Comparison of ENCODE assay signal across 15 cellular contexts in genomic region chr5:5979362-5979760, GRCh38.
DNase-seq lines count a peak whose midpoint lies in the region; ATAC-seq and TF ChIP-seq lines count a peak whose summit lies in the region.
"Had no signal": no experiment of that assay in that cellular context is flagged by ENCODE, and none has a peak within 500 bp of the region (broad histone marks: within the 10 kb centered on the region; RNA-seq: fewer than 3 reads in every experiment).

No MANE protein-coding gene starts in this region.

- no peak overlapping the region for H3K27ac ChIP-seq in trophoblast cell (ENCODE audit: low read depth, low read length)
- H3K27ac ChIP-seq: SJCRH30, VCaP had no signal

- H3K4ac ChIP-seq in trophoblast cell (ENCODE audit: low read depth, low read length): no peak overlapping the region

- H3K27me3 Mint-ChIP-seq in natural killer cell treated with Interleukin-12 subunit alpha and Interleukin-12 subunit beta and Interleukin-15 and Interleukin-18, amount 100 ng/mL, for 72 hours: peaks cover 0 to 7% of the 10 kb centered on the region in 2 donors

- H4K91ac ChIP-seq in trophoblast cell (ENCODE audit: low read depth, low read length): no peak overlapping the region

- H3K27me3 ChIP-seq in trophoblast cell (ENCODE audit: insufficient read depth, low read length): no peaks in the 10 kb centered on the region
- H3K27me3 ChIP-seq: SJCRH30 had no signal

- H3K23ac ChIP-seq in trophoblast cell (ENCODE audit: low read length): no peak overlapping the region

- peaks cover 11% of the 10 kb centered on the region for H3K9me3 Mint-ChIP-seq in natural killer cell treated with Interleukin-12 subunit alpha and Interleukin-12 subunit beta and Interleukin-15 and Interleukin-18, amount 100 ng/mL, for 72 hours

- H3K4me1 Mint-ChIP-seq in natural killer cell treated with Interleukin-12 subunit alpha and Interleukin-12 subunit beta and Interleukin-15 and Interleukin-18, amount 100 ng/mL, for 72 hours (ENCODE audit: low read depth in 2 of 2): no peaks in the 10 kb centered on the region

- WGBS in trophoblast cell (ENCODE audit: extremely low coverage, insufficient coverage, insufficient read length): no CpG with 5 or more reads among the region's 3 CpGs

- H3K4me3 Mint-ChIP-seq in natural killer cell treated with Interleukin-12 subunit alpha and Interleukin-12 subunit beta and Interleukin-15 and Interleukin-18, amount 100 ng/mL, for 72 hours: no peak overlapping the region

- H3K9me3 ChIP-seq in trophoblast cell (ENCODE audit: insufficient read depth, low read depth, low read length): peaks cover 2% of the 10 kb centered on the region
- H3K9me3 ChIP-seq: SJCRH30 had no signal

- no peak overlapping the region for H4K8ac ChIP-seq in trophoblast cell (ENCODE audit: low read depth, low read length)

- no peak overlapping the region for H2AFZ ChIP-seq in trophoblast cell (ENCODE audit: insufficient read depth, low read length, poor library complexity)

- H3K79me1 ChIP-seq in trophoblast cell (ENCODE audit: low read length): no peaks in the 10 kb centered on the region

- no peak overlapping the region for H3K14ac ChIP-seq in trophoblast cell (ENCODE audit: low read length)

- no peaks in the 10 kb centered on the region for H3K79me2 ChIP-seq in trophoblast cell (ENCODE audit: control insufficient read depth, insufficient read depth, low read length, poor library complexity)

- H3K9ac ChIP-seq in trophoblast cell (ENCODE audit: low read length): no peak overlapping the region

- DNase-seq in GM04503 (ENCODE audit: low read depth): peak; percentile 3
- DNase-seq in RKO (ENCODE audit: low spot score): peak; percentile 3
- peak; percentile 76 for DNase-seq in fibroblast of villous mesenchyme (ENCODE audit: low read depth)
- peak; percentile 89 to 94 for DNase-seq in trophoblast cell
- no peak for DNase-seq in NOMO-1 treated with dmso at 0.1 percent for 144 hours (lab: John Stamatoyannopoulos, UW; ENCODE audit: unreplicated experiment)
- DNase-seq in DMS114 treated with DMSO at 0.1 percent for 48 hours (lab: John Stamatoyannopoulos, UW; ENCODE audit: unreplicated experiment): no peak
- no peak for DNase-seq in natural killer cell treated with Interleukin-12 subunit alpha and Interleukin-12 subunit beta and Interleukin-15 and Interleukin-18, amount 100 ng/mL, for 72 hours (ENCODE audit: low spot score)
- DNase-seq: C1 segment of cervical spinal cord; hippocampal formation; NCI-H1417 treated with DMSO at 0.1 percent for 48 hours; SJCRH30; stimulated activated CD4-positive, alpha-beta T cell treated with anti-CD3 and anti-CD28 coated beads, Interleukin-2, amount 100 ng/mL, for 24 hours had no signal

- H3K4me2 ChIP-seq in trophoblast cell (ENCODE audit: low read length): no peak overlapping the region

- H3K18ac ChIP-seq in trophoblast cell (ENCODE audit: low read length): no peak overlapping the region

- no peak overlapping the region for H2BK12ac ChIP-seq in trophoblast cell (ENCODE audit: low read length)

- no peak overlapping the region for H3K27ac Mint-ChIP-seq in natural killer cell treated with Interleukin-12 subunit alpha and Interleukin-12 subunit beta and Interleukin-15 and Interleukin-18, amount 100 ng/mL, for 72 hours
- H3K27ac Mint-ChIP-seq: activated naive CD4-positive, alpha-beta T cell treated with anti-CD3 and anti-CD28 coated beads, Interleukin-2, amount 50 U/mL, for 72 hours had no signal

- no peaks in the 10 kb centered on the region for H3K36me3 ChIP-seq in trophoblast cell (ENCODE audit: control insufficient read depth in 1 of 2, insufficient read depth in 2 of 2, low read length in 2 of 2)
- H3K36me3 ChIP-seq: SJCRH30 had no signal

- H3K36me3 Mint-ChIP-seq in natural killer cell treated with Interleukin-12 subunit alpha and Interleukin-12 subunit beta and Interleukin-15 and Interleukin-18, amount 100 ng/mL, for 72 hours: no peaks in the 10 kb centered on the region
- H3K36me3 Mint-ChIP-seq: activated naive CD4-positive, alpha-beta T cell treated with anti-CD3 and anti-CD28 coated beads, Interleukin-2, amount 50 U/mL, for 72 hours had no signal

- H4K12ac ChIP-seq in trophoblast cell (ENCODE audit: low read depth, low read length): no peak overlapping the region

- H3K4me3 ChIP-seq in fibroblast of villous mesenchyme (ENCODE audit: low read depth, low read length) (no peak overlapping the region), trophoblast cell (ENCODE audit: low read depth, low read length) (no peak overlapping the region)
- H3K4me3 ChIP-seq: SJCRH30 had no signal

- TF ChIP-seq CTCF in fibroblast of villous mesenchyme (IDR thresholded peaks at IDR 0.05; ENCODE audit: insufficient read depth, low read depth, low read length): no peak

- H3K4me1 ChIP-seq in trophoblast cell (ENCODE audit: control insufficient read depth in 1 of 2, insufficient read depth in 2 of 2, low read length in 2 of 2): peaks cover 5 to 10% of the 10 kb centered on the region in 2 experiments
- H3K4me1 ChIP-seq: SJCRH30 had no signal

- H2BK120ac ChIP-seq in trophoblast cell (ENCODE audit: insufficient read depth, low read length, poor library complexity): no peak overlapping the region

- H2AK5ac ChIP-seq in trophoblast cell (ENCODE audit: low read length): no peak overlapping the region

- ATAC-seq in GM18867 (IDR thresholded peaks at IDR 0.05; ENCODE audit: unreplicated experiment): no peak
- no peak for ATAC-seq in natural killer cell treated with Interleukin-12 subunit alpha and Interleukin-12 subunit beta and Interleukin-15 and Interleukin-18, amount 100 ng/mL, for 72 hours
- ATAC-seq: activated naive CD4-positive, alpha-beta T cell treated with anti-CD3 and anti-CD28 coated beads, Interleukin-2, amount 50 U/mL, for 72 hours had no signal

- H2BK5ac ChIP-seq in trophoblast cell (ENCODE audit: low read depth, low read length, poor library complexity): no peak overlapping the region

Comparison
In these comparisons a context has a peak if more than half of its experiments do, and no peak if none do; other contexts are left out.
1. DNase-seq: peak in GM04503 (single experiment), RKO (single experiment), fibroblast of villous mesenchyme (single experiment) and trophoblast cell (2 of 2); none in NOMO-1 treated with dmso at 0.1 percent for 144 hours (single experiment), DMS114 treated with DMSO at 0.1 percent for 48 hours (single experiment) and natural killer cell treated with Interleukin-12 subunit alpha and Interleukin-12 subunit beta and Interleukin-15 and Interleukin-18, amount 100 ng/mL, for 72 hours (single experiment).